Comparison of ENCODE assay signal across 8 cellular contexts in the genomic region with DNA sequence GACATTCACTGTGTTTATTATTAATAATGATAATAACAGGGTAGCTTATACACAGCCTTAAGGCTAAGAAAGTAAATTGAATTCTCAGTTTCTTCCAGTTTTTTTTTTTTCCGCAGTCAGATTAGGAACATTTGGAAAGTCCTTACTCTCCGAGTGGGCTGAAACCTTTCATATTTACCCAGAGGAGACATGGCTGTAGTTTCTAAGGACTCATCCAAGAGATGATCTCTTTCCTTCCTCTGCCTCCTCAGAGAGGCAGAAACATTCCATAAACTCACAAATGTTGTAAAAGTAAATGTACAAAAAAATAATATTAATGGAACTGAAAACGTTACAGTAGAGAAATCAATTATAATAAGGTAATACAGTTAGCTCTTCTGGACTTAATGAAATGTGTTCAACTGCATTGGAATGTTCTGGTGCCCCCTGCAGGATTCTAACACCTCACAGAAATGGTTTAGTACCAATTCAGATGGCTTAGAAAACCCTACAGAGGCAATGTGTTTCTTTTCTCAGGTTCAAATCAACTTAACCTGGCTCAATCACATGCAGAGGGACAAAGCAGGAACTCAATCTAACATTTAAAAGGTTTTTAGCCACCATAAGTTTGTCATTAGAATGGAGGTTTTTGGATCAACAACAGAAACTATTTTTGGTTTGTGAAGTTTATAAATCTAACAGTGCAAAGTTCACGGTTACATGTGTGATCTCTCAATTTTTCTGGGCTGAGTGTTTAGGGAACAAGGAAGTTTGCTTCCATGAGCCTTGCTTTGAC.
DNase-seq lines count a peak whose midpoint lies in the region; ATAC-seq and TF ChIP-seq lines count a peak whose summit lies in the region.

No MANE protein-coding gene starts in this region.

- H3K27ac Mint-ChIP-seq in memory B cell: no peak overlapping the region

- no peak overlapping the region for H3K4me3 ChIP-seq in GM12864 (ENCODE audit: low read depth, low read length)
- no peak overlapping the region for H3K4me3 ChIP-seq in coronary artery

- no peak overlapping the region for H3K4me3 Mint-ChIP-seq in memory B cell

- DNase-seq in GM12864 (ENCODE audit: low read depth) (peak; percentile 62), NCI-H1694 treated with DMSO at 0.1 percent for 48 hours (lab: John Stamatoyannopoulos, UW) (peak; percentile 57), coronary artery (ENCODE audit: low spot score) (no peak), memory B cell (ENCODE audit: low spot score in 2 of 2) (peak; percentile 42 to 60)
- peak; percentile 24 to 60 (median 38) for DNase-seq in activated CD4-positive, CD25-positive, alpha-beta regulatory T cell (lab: John Stamatoyannopoulos, UW)
- peak in 5 of 6 experiments; percentile 39 to 72 (median 51) for DNase-seq in stimulated activated naive CD4-positive, alpha-beta T cell (lab: John Stamatoyannopoulos, UW)

- H3K9me3 Mint-ChIP-seq in memory B cell: no peaks in the 10 kb centered on the region

- no peaks in the 10 kb centered on the region for H3K36me3 Mint-ChIP-seq in memory B cell

- ATAC-seq in HG02623 (IDR thresholded peaks at IDR 0.05; ENCODE audit: unreplicated experiment) (peak; percentile 83), memory B cell (ENCODE audit: low read depth) (peak; percentile 86)

- H3K27me3 Mint-ChIP-seq in memory B cell: no peaks in the 10 kb centered on the region

- H3K4me1 Mint-ChIP-seq in memory B cell: peaks cover 11% of the 10 kb centered on the region

- TF ChIP-seq CTCF in 22Rv1 (IDR thresholded peaks at IDR 0.05) (peak; percentile 93), GM12864 (IDR thresholded peaks at IDR 0.05; ENCODE audit: low read depth, low read length, missing control alignments) (peak; percentile 65), coronary artery (IDR thresholded peaks at IDR 0.05) (peak; percentile 51)

- no peak overlapping the region for H3K27ac ChIP-seq in 22Rv1
- H3K27ac ChIP-seq in coronary artery: no peak overlapping the region
